Comparison of ENCODE assay signal across 10 cellular contexts in the genomic region with DNA sequence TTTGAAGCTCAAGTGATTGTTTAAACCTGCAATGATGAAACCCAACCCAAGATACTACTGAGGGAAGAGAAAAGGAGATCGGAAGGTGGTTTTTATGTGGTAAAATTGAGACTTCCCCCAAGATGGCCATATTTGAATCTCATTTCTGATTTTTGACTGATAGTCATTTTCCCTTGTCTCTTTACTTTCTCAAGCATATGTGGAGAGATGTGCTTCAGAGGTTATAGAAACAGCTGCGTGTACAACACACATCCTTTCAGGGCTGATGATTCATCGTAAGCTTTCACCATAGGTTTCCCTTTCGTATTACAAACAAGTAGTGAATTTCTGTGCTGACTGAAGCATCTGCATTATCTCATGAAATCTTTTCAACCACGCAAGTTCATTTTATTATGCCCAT.
DNase-seq lines count a peak whose midpoint lies in the region; ATAC-seq and TF ChIP-seq lines count a peak whose summit lies in the region.
"Had no signal": no experiment of that assay in that cellular context is flagged by ENCODE, and none has a peak within 500 bp of the region (broad histone marks: within the 10 kb centered on the region; RNA-seq: fewer than 3 reads in every experiment).

No MANE protein-coding gene starts in this region.

- no peak for DNase-seq in activated CD4-positive, alpha-beta T cell treated with anti-CD3 and anti-CD28 coated beads for 36 hours
- DNase-seq in activated CD4-positive, alpha-beta T cell treated with anti-CD3 and anti-CD28 coated beads, Interleukin-2, amount 50 U/mL, for 48 hours: no peak
- DNase-seq in LHCN-M2 (ENCODE audit: low read depth): peak; percentile 56
- DNase-seq in stimulated activated naive CD8-positive, alpha-beta T cell treated with anti-CD3 and anti-CD28 coated beads, Interleukin-15, amount 100 ng/mL, for 72 hours: no peak
- no peak for DNase-seq in activated CD4-positive, alpha-beta T cell treated with anti-CD3 and anti-CD28 coated beads, Interleukin-2, amount 10 ng/mL, durations not matched to agents 7 days and 5 days
- no peak for DNase-seq in activated T-helper 1 cell treated with anti-CD3 and anti-CD28 coated beads, Interleukin-12 subunit alpha, Interleukin-12 subunit beta, Interleukin-2, Interleukin-4 antibody, amounts not matched to agents 30 ng/mL and 10 ng/mL and 1 ng/mL, durations not matched to agents 14 hours and 24 hours and 36 hours (ENCODE audit: low spot score)
- no peak for DNase-seq in coronary artery (ENCODE audit: low spot score)
- DNase-seq: heart left ventricle, occipital lobe had no signal

- no peak overlapping the region for H3K27ac ChIP-seq in coronary artery
- H3K27ac ChIP-seq: heart left ventricle had no signal

- H3K4me1 Mint-ChIP-seq in activated CD4-positive, alpha-beta T cell treated with anti-CD3 and anti-CD28 coated beads for 36 hours: peaks cover 5% of the 10 kb centered on the region
- no peaks in the 10 kb centered on the region for H3K4me1 Mint-ChIP-seq in stimulated activated naive CD8-positive, alpha-beta T cell treated with anti-CD3 and anti-CD28 coated beads, Interleukin-15, amount 100 ng/mL, for 72 hours
- no peaks in the 10 kb centered on the region for H3K4me1 Mint-ChIP-seq in activated CD4-positive, alpha-beta T cell treated with anti-CD3 and anti-CD28 coated beads, Interleukin-2, amount 10 ng/mL, durations not matched to agents 7 days and 5 days
- no peaks in the 10 kb centered on the region for H3K4me1 Mint-ChIP-seq in activated T-helper 1 cell treated with anti-CD3 and anti-CD28 coated beads, Interleukin-12 subunit alpha, Interleukin-12 subunit beta, Interleukin-2, Interleukin-4 antibody, amounts not matched to agents 30 ng/mL and 10 ng/mL and 1 ng/mL, durations not matched to agents 14 hours and 24 hours and 36 hours (ENCODE audit: low read depth)

- TF ChIP-seq CTCF in coronary artery (IDR thresholded peaks at IDR 0.05): no peak

- H3K4me3 Mint-ChIP-seq in activated CD4-positive, alpha-beta T cell treated with anti-CD3 and anti-CD28 coated beads for 36 hours: no peak overlapping the region
- no peak overlapping the region for H3K4me3 Mint-ChIP-seq in stimulated activated naive CD8-positive, alpha-beta T cell treated with anti-CD3 and anti-CD28 coated beads, Interleukin-15, amount 100 ng/mL, for 72 hours
- H3K4me3 Mint-ChIP-seq in activated CD4-positive, alpha-beta T cell treated with anti-CD3 and anti-CD28 coated beads, Interleukin-2, amount 10 ng/mL, durations not matched to agents 7 days and 5 days: no peak overlapping the region
- H3K4me3 Mint-ChIP-seq in activated T-helper 1 cell treated with anti-CD3 and anti-CD28 coated beads, Interleukin-12 subunit alpha, Interleukin-12 subunit beta, Interleukin-2, Interleukin-4 antibody, amounts not matched to agents 30 ng/mL and 10 ng/mL and 1 ng/mL, durations not matched to agents 14 hours and 24 hours and 36 hours: no peak overlapping the region

- no peaks in the 10 kb centered on the region for H3K9me3 Mint-ChIP-seq in activated CD4-positive, alpha-beta T cell treated with anti-CD3 and anti-CD28 coated beads for 36 hours (ENCODE audit: low read depth)
- H3K9me3 Mint-ChIP-seq in stimulated activated naive CD8-positive, alpha-beta T cell treated with anti-CD3 and anti-CD28 coated beads, Interleukin-15, amount 100 ng/mL, for 72 hours: no peaks in the 10 kb centered on the region
- no peaks in the 10 kb centered on the region for H3K9me3 Mint-ChIP-seq in activated CD4-positive, alpha-beta T cell treated with anti-CD3 and anti-CD28 coated beads, Interleukin-2, amount 10 ng/mL, durations not matched to agents 7 days and 5 days
- no peaks in the 10 kb centered on the region for H3K9me3 Mint-ChIP-seq in activated T-helper 1 cell treated with anti-CD3 and anti-CD28 coated beads, Interleukin-12 subunit alpha, Interleukin-12 subunit beta, Interleukin-2, Interleukin-4 antibody, amounts not matched to agents 30 ng/mL and 10 ng/mL and 1 ng/mL, durations not matched to agents 14 hours and 24 hours and 36 hours

- H3K36me3 Mint-ChIP-seq in activated CD4-positive, alpha-beta T cell treated with anti-CD3 and anti-CD28 coated beads for 36 hours (ENCODE audit: low read depth): no peaks in the 10 kb centered on the region
- H3K36me3 Mint-ChIP-seq in activated CD4-positive, alpha-beta T cell treated with anti-CD3 and anti-CD28 coated beads, Interleukin-2, amount 10 ng/mL, durations not matched to agents 7 days and 5 days (ENCODE audit: low read depth): no peaks in the 10 kb centered on the region
- no peaks in the 10 kb centered on the region for H3K36me3 Mint-ChIP-seq in activated T-helper 1 cell treated with anti-CD3 and anti-CD28 coated beads, Interleukin-12 subunit alpha, Interleukin-12 subunit beta, Interleukin-2, Interleukin-4 antibody, amounts not matched to agents 30 ng/mL and 10 ng/mL and 1 ng/mL, durations not matched to agents 14 hours and 24 hours and 36 hours (ENCODE audit: low read depth)

- intact Hi-C loops in activated CD4-positive, alpha-beta T cell treated with anti-CD3 and anti-CD28 coated beads for 36 hours (cut with DNase I, micrococcal nuclease): no loop called here
- intact Hi-C loops in activated T-helper 1 cell treated with anti-CD3 and anti-CD28 coated beads, Interleukin-12 subunit alpha, Interleukin-12 subunit beta, Interleukin-2, Interleukin-4 antibody, amounts not matched to agents 30 ng/mL and 10 ng/mL and 1 ng/mL, durations not matched to agents 14 hours and 24 hours and 36 hours (cut with micrococcal nuclease): no loop called here

- peaks cover 26% of the 10 kb centered on the region for H3K27me3 Mint-ChIP-seq in activated CD4-positive, alpha-beta T cell treated with anti-CD3 and anti-CD28 coated beads for 36 hours
- peaks cover 35% of the 10 kb centered on the region for H3K27me3 Mint-ChIP-seq in stimulated activated naive CD8-positive, alpha-beta T cell treated with anti-CD3 and anti-CD28 coated beads, Interleukin-15, amount 100 ng/mL, for 72 hours
- H3K27me3 Mint-ChIP-seq in activated CD4-positive, alpha-beta T cell treated with anti-CD3 and anti-CD28 coated beads, Interleukin-2, amount 10 ng/mL, durations not matched to agents 7 days and 5 days: peaks cover 10% of the 10 kb centered on the region
- H3K27me3 Mint-ChIP-seq in activated T-helper 1 cell treated with anti-CD3 and anti-CD28 coated beads, Interleukin-12 subunit alpha, Interleukin-12 subunit beta, Interleukin-2, Interleukin-4 antibody, amounts not matched to agents 30 ng/mL and 10 ng/mL and 1 ng/mL, durations not matched to agents 14 hours and 24 hours and 36 hours (ENCODE audit: insufficient read depth): peaks cover 5% of the 10 kb centered on the region

- POLR2A ChIA-PET in activated CD4-positive, alpha-beta T cell treated with anti-CD3 and anti-CD28 coated beads for 36 hours (lab: Charles Lee): no interaction called here
- POLR2A ChIA-PET in activated CD4-positive, alpha-beta T cell treated with anti-CD3 and anti-CD28 coated beads, Interleukin-2, amount 10 ng/mL, durations not matched to agents 7 days and 5 days (lab: Charles Lee): no interaction called here

- ATAC-seq in activated CD4-positive, alpha-beta T cell treated with anti-CD3 and anti-CD28 coated beads for 36 hours: peak; percentile 90
- peak; percentile 97 for ATAC-seq in HG02798 (IDR thresholded peaks at IDR 0.05; ENCODE audit: poor library complexity, unreplicated experiment)
- peak; percentile 56 for ATAC-seq in stimulated activated naive CD8-positive, alpha-beta T cell treated with anti-CD3 and anti-CD28 coated beads, Interleukin-15, amount 100 ng/mL, for 72 hours
- ATAC-seq: heart left ventricle had no signal

- H3K27ac Mint-ChIP-seq in activated CD4-positive, alpha-beta T cell treated with anti-CD3 and anti-CD28 coated beads for 36 hours: peak overlapping the region; percentile 29
- peak overlapping the region in 1 of 2 donors; percentile 35 for H3K27ac Mint-ChIP-seq in stimulated activated naive CD8-positive, alpha-beta T cell treated with anti-CD3 and anti-CD28 coated beads, Interleukin-15, amount 100 ng/mL, for 72 hours
- H3K27ac Mint-ChIP-seq in activated CD4-positive, alpha-beta T cell treated with anti-CD3 and anti-CD28 coated beads, Interleukin-2, amount 10 ng/mL, durations not matched to agents 7 days and 5 days: no peak overlapping the region
- H3K27ac Mint-ChIP-seq in activated T-helper 1 cell treated with anti-CD3 and anti-CD28 coated beads, Interleukin-12 subunit alpha, Interleukin-12 subunit beta, Interleukin-2, Interleukin-4 antibody, amounts not matched to agents 30 ng/mL and 10 ng/mL and 1 ng/mL, durations not matched to agents 14 hours and 24 hours and 36 hours: no peak overlapping the region

- CTCF ChIA-PET in activated CD4-positive, alpha-beta T cell treated with anti-CD3 and anti-CD28 coated beads for 36 hours (lab: Charles Lee): interaction anchor here (0.6 to 1.4 kb wide), 3 partner anchors 114 to 217 kb away, joined by 3 to 4 read pairs (median 4); no protein-coding TSS in a partner anchor
- CTCF ChIA-PET in activated CD4-positive, alpha-beta T cell treated with anti-CD3 and anti-CD28 coated beads, Interleukin-2, amount 10 ng/mL, durations not matched to agents 7 days and 5 days (lab: Charles Lee): no interaction called here

- no peak overlapping the region for H3K4me3 ChIP-seq in coronary artery
- H3K4me3 ChIP-seq: heart left ventricle had no signal
